6 cellular contexts compared by ENCODE assay signal in genomic region chr11:66346476-66347424, GRCh38. TPM values are rescaled to one million over a fixed set of nuclear protein-coding genes. Genes with fewer than 3 reads are reported as not detected.
A peak's percentile ranks its signal among the peaks of the same experiment; 100 is the strongest.
DNase-seq lines count a peak whose midpoint lies in the region; ATAC-seq and TF ChIP-seq lines count a peak whose summit lies in the region.

No MANE protein-coding gene starts in this region.

- peak overlapping the region; percentile 86 for H3K4me3 Mint-ChIP-seq in stimulated activated naive CD8-positive, alpha-beta T cell treated with anti-CD3 and anti-CD28 coated beads, Interleukin-15, Interleukin-2, amounts not matched to agents 100 ng/mL and 50 ng/mL, for 24 hours

- WGBS in thymus: 36% methylated on average over 68 of the region's 68 CpGs

- H3K36me3 ChIP-seq in cardiac muscle cell (no peaks in the 10 kb centered on the region), thymus (ENCODE audit: control insufficient read depth, insufficient read depth) (peaks cover 9% of the 10 kb centered on the region)

- peaks cover 48% of the 10 kb centered on the region for H3K4me1 Mint-ChIP-seq in stimulated activated naive CD8-positive, alpha-beta T cell treated with anti-CD3 and anti-CD28 coated beads, Interleukin-15, Interleukin-2, amounts not matched to agents 100 ng/mL and 50 ng/mL, for 24 hours (ENCODE audit: low read depth)

- peaks cover 16% of the 10 kb centered on the region for H3K36me3 Mint-ChIP-seq in stimulated activated naive CD8-positive, alpha-beta T cell treated with anti-CD3 and anti-CD28 coated beads, Interleukin-15, Interleukin-2, amounts not matched to agents 100 ng/mL and 50 ng/mL, for 24 hours (ENCODE audit: low read depth)

- H3K4me3 ChIP-seq in cardiac muscle cell: peak overlapping the region; percentile 70
- H3K4me3 ChIP-seq in thymus (ENCODE audit: low read length): peak overlapping the region; percentile 92

- peaks cover 14% of the 10 kb centered on the region for H3K4me1 ChIP-seq in cardiac muscle cell (ENCODE audit: low read depth)
- H3K4me1 ChIP-seq in thymus (ENCODE audit: control insufficient read depth, insufficient read depth, low read length): peaks cover 28% of the 10 kb centered on the region

- H3K27me3 ChIP-seq in cardiac muscle cell (no peaks in the 10 kb centered on the region), thymus (ENCODE audit: control insufficient read depth, insufficient read depth) (no peaks in the 10 kb centered on the region)

- peak overlapping the region; percentile 88 for H3K27ac ChIP-seq in cardiac muscle cell
- H3K27ac ChIP-seq in thymus (ENCODE audit: low read depth): peak overlapping the region; percentile 91

- no peak for ATAC-seq in stimulated activated naive CD8-positive, alpha-beta T cell treated with anti-CD3 and anti-CD28 coated beads, Interleukin-15, Interleukin-2, amounts not matched to agents 100 U/mL and 50 U/mL, for 24 hours
- ATAC-seq in GM18873 (IDR thresholded peaks at IDR 0.05; ENCODE audit: low FRiP score, unreplicated experiment): no peak

- H3K9me3 ChIP-seq in cardiac muscle cell (ENCODE audit: low read depth): no peaks in the 10 kb centered on the region
- H3K9me3 ChIP-seq in thymus (ENCODE audit: control insufficient read depth): no peaks in the 10 kb centered on the region

- TF ChIP-seq CTCF in cardiac muscle cell (IDR thresholded peaks at IDR 0.05; ENCODE audit: low read depth, low read length): no peak

- no peak for DNase-seq in stimulated activated naive CD8-positive, alpha-beta T cell treated with anti-CD3 and anti-CD28 coated beads, Interleukin-15, Interleukin-2, amounts not matched to agents 100 U/mL and 50 U/mL, for 24 hours
- DNase-seq in cardiac muscle cell (ENCODE audit: low read depth in 1 of 2, low spot score in 1 of 2): no peak
- DNase-seq in NCI-H446 treated with DMSO at 0.1 percent for 48 hours (lab: John Stamatoyannopoulos, UW): no peak

- peak overlapping the region; percentile 61 for H3K27ac Mint-ChIP-seq in stimulated activated naive CD8-positive, alpha-beta T cell treated with anti-CD3 and anti-CD28 coated beads, Interleukin-15, Interleukin-2, amounts not matched to agents 100 ng/mL and 50 ng/mL, for 24 hours

- H3K27me3 Mint-ChIP-seq in stimulated activated naive CD8-positive, alpha-beta T cell treated with anti-CD3 and anti-CD28 coated beads, Interleukin-15, Interleukin-2, amounts not matched to agents 100 ng/mL and 50 ng/mL, for 24 hours: peaks cover 4% of the 10 kb centered on the region

- no peaks in the 10 kb centered on the region for H3K9me3 Mint-ChIP-seq in stimulated activated naive CD8-positive, alpha-beta T cell treated with anti-CD3 and anti-CD28 coated beads, Interleukin-15, Interleukin-2, amounts not matched to agents 100 ng/mL and 50 ng/mL, for 24 hours

RNA-seq across cellular contexts. Expression of gene B4GAT1, which starts 0.7 kb away (rescaled TPM):
- total RNA-seq in cardiac muscle cell: 138 and 194 TPM in 2 replicates
- 129 and 174 TPM in 2 replicates for polyA plus RNA-seq in cardiac muscle cell
- polyA plus RNA-seq in thymus: 10.3 TPM

RNA-seq across cellular contexts. Expression of gene BRMS1, which starts 1.8 kb away (rescaled TPM):
- 29.3 and 33.2 TPM in 2 replicates for total RNA-seq in cardiac muscle cell
- polyA plus RNA-seq in cardiac muscle cell: 33.8 and 37.3 TPM in 2 replicates
- 63.0 TPM for polyA plus RNA-seq in thymus

RNA-seq across cellular contexts. Expression of gene RIN1, which starts 10.5 kb away (rescaled TPM):
- total RNA-seq in cardiac muscle cell: 4.9 and 9.4 TPM in 2 replicates
- polyA plus RNA-seq in cardiac muscle cell (1.9 and 4.8 TPM in 2 replicates), thymus (5.8 TPM)

RNA-seq across cellular contexts. Expression of gene SLC29A2, which starts 24.8 kb away (rescaled TPM):
- total RNA-seq in cardiac muscle cell: 30.2 and 36.8 TPM in 2 replicates
- polyA plus RNA-seq in cardiac muscle cell (32.6 and 50.2 TPM in 2 replicates), thymus (14.2 TPM)

RNA-seq across cellular contexts. Expression of gene CD248, which starts 29.9 kb away (rescaled TPM):
- total RNA-seq in cardiac muscle cell: 7.9 and 11.4 TPM in 2 replicates
- polyA plus RNA-seq in cardiac muscle cell (20.2 and 31.2 TPM in 2 replicates), thymus (7.7 TPM)

Comparison
In these comparisons a context has a peak if more than half of its experiments do, and no peak if none do; other contexts are left out.
1. RNA of gene B4GAT1, which starts 0.7 kb away (polyA plus RNA-seq): 129 to 174 TPM in cardiac muscle cell; 10.3 TPM in thymus (single experiment); every median in the first group is over 10 times any median in the second.